Comparison of ENCODE assay signal across 32 cellular contexts in the genomic region with DNA sequence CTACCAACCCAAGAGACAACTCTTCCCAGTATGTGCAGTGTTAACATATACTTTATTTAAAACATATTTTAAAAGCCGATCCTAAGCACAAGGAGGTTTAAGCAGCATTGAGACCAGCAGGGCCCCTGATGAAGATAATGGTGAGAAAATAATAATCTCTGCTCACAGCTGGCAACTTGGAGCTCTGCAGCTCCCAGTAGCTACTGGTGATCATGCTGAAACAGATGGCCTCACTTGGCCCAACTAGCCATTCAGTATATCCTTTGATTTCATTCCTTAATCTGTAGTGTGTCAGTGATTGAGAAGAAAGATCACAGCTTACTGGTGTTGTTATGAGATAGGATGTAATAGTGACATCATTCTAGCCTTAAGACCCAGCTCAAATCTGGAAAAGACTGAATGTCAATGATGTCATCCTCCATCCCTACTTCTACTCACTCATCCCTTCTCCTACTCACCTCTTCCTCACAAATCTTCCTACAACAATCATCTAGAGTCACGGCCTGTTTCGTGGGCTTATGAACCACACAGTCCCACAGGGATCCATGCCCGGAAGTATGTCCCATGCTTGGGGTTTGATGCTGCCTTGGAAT.
"Had no signal": no experiment of that assay in that cellular context is flagged by ENCODE, and none has a peak within 500 bp of the region (broad histone marks: within the 10 kb centered on the region; RNA-seq: fewer than 3 reads in every experiment).

No MANE protein-coding gene starts in this region.

- FAIRE-seq: astrocyte, endothelial cell of umbilical vein, small intestine had no signal

- H3K36me3 ChIP-seq: brain microvascular endothelial cell, gastroesophageal sphincter, ovary, prostate gland, sigmoid colon, stomach, thyroid gland, upper lobe of left lung, vagina had no signal

- H3K9me3 ChIP-seq: gastroesophageal sphincter, ovary, prostate gland, sigmoid colon, thyroid gland, upper lobe of left lung, vagina had no signal

- H3K27me3 ChIP-seq: brain microvascular endothelial cell, gastroesophageal sphincter, ovary, sigmoid colon, stomach, thyroid gland, upper lobe of left lung, vagina had no signal

- DNase-seq: activated CD4-positive, alpha-beta memory T cell treated with anti-CD3 and anti-CD28 coated beads, Interleukin-2, amount 10 ng/mL, durations not matched to agents 7 days and 5 days; activated CD4-positive, alpha-beta T cell treated with anti-CD3 and anti-CD28 coated beads, Interleukin-2, amount 10 ng/mL, durations not matched to agents 7 days and 5 days; activated CD4-positive, CD25-positive, alpha-beta regulatory T cell treated with anti-CD3 and anti-CD28 coated beads, Interleukin-2, amount 50 U/mL, for 72 hours; activated CD8-positive, alpha-beta memory T cell treated with anti-CD3 and anti-CD28 coated beads, Interleukin-2, amount 50 U/mL, for 48 hours; activated gamma-delta T cell treated with Interleukin-2 at 50 U/mL for 16 hours; activated naive CD4-positive, alpha-beta T cell treated with anti-CD3 and anti-CD28 coated beads, Interleukin-2, amount 50 U/mL, for 16 hours; activated T-cell treated with anti-CD3 and anti-CD28 coated beads, Interleukin-2, amount 50 U/mL, for 4 hours; amniotic stem cell; brain microvascular endothelial cell; head of caudate nucleus; hypothalamus; immature natural killer cell; midbrain; naive thymus-derived CD4-positive, alpha-beta T cell; ovary; retina; sigmoid colon; small intestine; stimulated activated CD4-positive, alpha-beta T cell treated with anti-CD3 and anti-CD28 coated beads, Interleukin-1b, Interleukin-23, amount 100 ng/mL, for 48 hours; stimulated activated CD4-positive, alpha-beta T cell treated with anti-CD3 and anti-CD28 coated beads, Interleukin-4, amount 100 ng/mL, for 4 hours; stimulated activated CD8-positive, alpha-beta memory T cell treated with anti-CD3 and anti-CD28 coated beads, Interleukin-4, amount 100 ng/mL, for 48 hours; stomach; T1000; thyroid gland had no signal

- ATAC-seq: activated T-cell treated with anti-CD3 and anti-CD28 coated beads, Interleukin-2, amount 50 U/mL, for 4 hours; activated T-helper 17 cell treated with anti-CD3 and anti-CD28 coated beads, Interleukin-2, amount 50 U/mL, for 72 hours; gastroesophageal sphincter; naive thymus-derived CD4-positive, alpha-beta T cell; stimulated activated memory B cell treated with anti-CD40 and anti-IgM and Interleukin-4, amounts not matched to agents 10 μg/mL and 1 μg/mL and 100 μg/mL, for 72 hours had no signal

- H3K4me1 ChIP-seq: gastroesophageal sphincter, prostate gland, sigmoid colon, stomach, thyroid gland, upper lobe of left lung, vagina had no signal

- H3K27ac ChIP-seq: brain microvascular endothelial cell, gastroesophageal sphincter, ovary, prostate gland, sigmoid colon, stomach, thyroid gland, upper lobe of left lung, vagina had no signal

- H3K4me3 ChIP-seq: gastroesophageal sphincter, ovary, prostate gland, sigmoid colon, stomach, thyroid gland, upper lobe of left lung, vagina had no signal
